In the genomic region with DNA sequence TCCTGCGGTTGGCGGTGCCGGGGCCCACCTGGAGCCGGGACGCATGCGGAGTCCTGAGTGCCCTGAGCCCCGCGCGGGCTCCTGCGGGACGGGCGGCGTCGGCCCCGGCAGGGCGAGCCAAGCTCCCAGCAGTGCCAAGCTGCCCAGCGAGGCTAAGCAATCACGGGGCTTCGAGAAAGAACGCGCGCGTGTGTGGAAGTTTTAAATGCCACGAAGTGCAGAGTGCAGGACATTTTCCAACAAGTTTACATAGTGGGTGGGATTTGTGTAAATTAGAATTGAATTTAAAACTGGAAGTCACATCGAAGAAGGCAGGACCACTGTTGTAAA, we compare ENCODE assay signal across 8 cellular contexts. TPM values are rescaled to one million over a fixed set of nuclear protein-coding genes. Genes with fewer than 3 reads are reported as not detected.
A peak's percentile ranks its signal among the peaks of the same experiment; 100 is the strongest.
DNase-seq lines count a peak whose midpoint lies in the region; ATAC-seq and TF ChIP-seq lines count a peak whose summit lies in the region.

No MANE protein-coding gene starts in this region.

- DNase-seq in stimulated activated CD4-positive, alpha-beta T cell treated with anti-CD3 and anti-CD28 coated beads, Interleukin-4, amount 100 ng/mL, for 1 hour, result peak; percentile 4
- no peak for DNase-seq in stimulated activated CD4-positive, alpha-beta T cell treated with anti-CD3 and anti-CD28 coated beads, Interleukin-1b, Interleukin-23, amount 100 ng/mL, for 48 hours
- DNase-seq in mucosa of descending colon (no peak), NOMO-1 treated with DMSO at 0.1 percent for 48 hours (lab: John Stamatoyannopoulos, UW; ENCODE audit: unreplicated experiment) (no peak), activated gamma-delta T cell treated with Interleukin-2 at 50 U/mL for 16 hours (no peak), foreskin keratinocyte (no peak)

- intact Hi-C loops in mucosa of descending colon (cut with DNase I, micrococcal nuclease), result no loop called here

- peak; percentile 17 for ATAC-seq in mucosa of descending colon
- no peak for ATAC-seq in GM19035 (IDR thresholded peaks at IDR 0.05; ENCODE audit: unreplicated experiment)
- no peak for ATAC-seq in foreskin keratinocyte

- TF ChIP-seq CTCF in mucosa of descending colon (IDR thresholded peaks at IDR 0.05) (no peak), foreskin keratinocyte (conservative IDR thresholded peaks at IDR 0.05) (no peak)

- H3K36me3 ChIP-seq in duodenal mucosa (ENCODE audit: control insufficient read depth in 1 of 2, insufficient read depth in 2 of 2, low read length in 2 of 2) (no peaks in the 10 kb centered on the region), mucosa of descending colon (ENCODE audit: low read depth) (no peaks in the 10 kb centered on the region)

- H3K9ac ChIP-seq in duodenal mucosa (ENCODE audit: low read depth in 1 of 2, low read length in 2 of 2), result no peak overlapping the region

- H3K27me3 ChIP-seq in duodenal mucosa (ENCODE audit: control insufficient read depth in 1 of 2, insufficient read depth in 2 of 2, low read length in 2 of 2) (peaks cover 0 to 6% of the 10 kb centered on the region in 2 donors), foreskin keratinocyte (peaks cover 6% of the 10 kb centered on the region)

- H3K4me3 ChIP-seq in duodenal mucosa (ENCODE audit: low read depth in 1 of 2, low read length in 2 of 2), result peak overlapping the region; percentile 70 to 85
- H3K4me3 ChIP-seq in mucosa of descending colon, result no peak overlapping the region

- H3K4me1 ChIP-seq in duodenal mucosa (ENCODE audit: control insufficient read depth in 1 of 2, insufficient read depth in 2 of 2, low read length in 2 of 2) (peaks cover 6 to 7% of the 10 kb centered on the region in 2 donors), mucosa of descending colon (ENCODE audit: low read depth) (peaks cover 11% of the 10 kb centered on the region), foreskin keratinocyte (no peaks in the 10 kb centered on the region)

- H3K27ac ChIP-seq in duodenal mucosa (ENCODE audit: low read depth, low read length) (no peak overlapping the region), foreskin keratinocyte (no peak overlapping the region)

- H3K9me3 ChIP-seq in duodenal mucosa (ENCODE audit: control insufficient read depth in 1 of 2, low read length in 2 of 2) (peaks cover 0 to 2% of the 10 kb centered on the region in 2 donors), mucosa of descending colon (no peaks in the 10 kb centered on the region)

RNA-seq across cellular contexts. Expression of gene CPM, which starts 0.6 kb away (rescaled TPM):
- total RNA-seq in mucosa of descending colon, result 100 to 1,000 TPM in 2 of 3 donors, 10 to 100 TPM in 1; 40.1 to 130 (median 111) TPM
- 2.4 and 2.8 TPM in 2 replicates for total RNA-seq in foreskin keratinocyte
- polyA plus RNA-seq in foreskin keratinocyte, result 0.73 and 0.86 TPM in 2 replicates

Comparison
In these comparisons a context has a peak if more than half of its experiments do, and no peak if none do; other contexts are left out.
1. RNA of gene CPM, which starts 0.6 kb away (total RNA-seq): 40.1 to 130 TPM in mucosa of descending colon; 2.4 to 2.8 TPM in foreskin keratinocyte; every median in the first group is over 10 times any median in the second.